In the genomic region with DNA sequence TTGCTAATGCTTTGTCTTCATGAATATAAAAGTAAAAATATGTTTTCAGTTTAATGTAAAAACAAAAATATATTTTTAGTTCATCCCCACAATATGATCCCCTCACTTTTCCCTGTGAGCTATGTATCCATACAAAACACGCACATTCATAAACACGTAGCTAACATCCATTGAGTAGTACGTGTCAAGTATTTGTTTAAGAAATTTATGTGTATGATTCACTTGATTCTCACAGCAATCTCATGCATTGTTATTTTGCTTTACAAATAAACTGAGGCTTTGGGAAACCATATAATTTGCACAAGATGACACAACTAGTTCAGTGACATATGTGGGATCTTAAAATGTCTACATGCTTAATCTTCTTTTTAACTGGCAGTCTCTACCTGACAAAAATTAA, we compare ENCODE assay signal across 19 cellular contexts.
A peak's percentile ranks its signal among the peaks of the same experiment; 100 is the strongest.
DNase-seq lines count a peak whose midpoint lies in the region; ATAC-seq and TF ChIP-seq lines count a peak whose summit lies in the region.
"Had no signal": no experiment of that assay in that cellular context is flagged by ENCODE, and none has a peak within 500 bp of the region (broad histone marks: within the 10 kb centered on the region; RNA-seq: fewer than 3 reads in every experiment).

No MANE protein-coding gene starts in this region.

- in situ Hi-C loops in Panc1 (cut with HindIII; ENCODE audit: low pct_unique_long_range_greater_than_20kb, low sequenced_read_pairs): no loop called here

- CTCF ChIA-PET in Panc1 (lab: Charles Lee): no interaction called here
- CTCF ChIA-PET in activated CD8-positive, alpha-beta memory T cell treated with anti-CD3 and anti-CD28 coated beads, Interleukin-2, amount 10 ng/mL, durations not matched to agents 7 days and 5 days (lab: Charles Lee): no interaction called here

- ATAC-seq in Panc1: no peak; the same call in 1 of the 2 replicates
- ATAC-seq in activated CD8-positive, alpha-beta memory T cell treated with anti-CD3 and anti-CD28 coated beads, Interleukin-2, amount 10 ng/mL, durations not matched to agents 7 days and 5 days: no peak
- ATAC-seq: K562 had no signal

- H3K27me3 ChIP-seq in Panc1 (ENCODE audit: control insufficient read depth, insufficient read depth, low read length): no peaks in the 10 kb centered on the region

- no peaks in the 10 kb centered on the region for H3K36me3 Mint-ChIP-seq in activated CD8-positive, alpha-beta memory T cell treated with anti-CD3 and anti-CD28 coated beads, Interleukin-2, amount 10 ng/mL, durations not matched to agents 7 days and 5 days
- H3K36me3 Mint-ChIP-seq: CD14-positive monocyte had no signal

- intact Hi-C loops in Panc1 (cut with micrococcal nuclease; ENCODE audit: unreplicated experiment): no loop called here

- H3K27me3 Mint-ChIP-seq in activated CD8-positive, alpha-beta memory T cell treated with anti-CD3 and anti-CD28 coated beads, Interleukin-2, amount 10 ng/mL, durations not matched to agents 7 days and 5 days: no peaks in the 10 kb centered on the region
- H3K27me3 Mint-ChIP-seq: B cell had no signal

- BruUV-seq in Panc1 (replicated peaks; lab: Mats Ljungman, UMichigan): no TSS peak

- no peak for TF ChIP-seq CTCF in Panc1 (IDR thresholded peaks at IDR 0.05)

- no peak overlapping the region for H3K4me3 ChIP-seq in Panc1 (ENCODE audit: low read depth in 2 of 2, low read length in 2 of 2)
- H3K4me3 ChIP-seq: K562 had no signal

- POLR2A ChIA-PET in Panc1 (lab: Charles Lee): no interaction called here

- H3K9me3 ChIP-seq in Panc1 (ENCODE audit: control insufficient read depth, insufficient read depth, low read depth, low read length): 0 out of 2 replicates have a peak, but pooled peaks cover 2% of the 10 kb centered on the region

- no peak overlapping the region for H3K4me3 Mint-ChIP-seq in activated CD8-positive, alpha-beta memory T cell treated with anti-CD3 and anti-CD28 coated beads, Interleukin-2, amount 10 ng/mL, durations not matched to agents 7 days and 5 days
- H3K4me3 Mint-ChIP-seq: B cell, CD14-positive monocyte had no signal

- no peaks in the 10 kb centered on the region for H3K4me1 Mint-ChIP-seq in activated CD8-positive, alpha-beta memory T cell treated with anti-CD3 and anti-CD28 coated beads, Interleukin-2, amount 10 ng/mL, durations not matched to agents 7 days and 5 days
- H3K4me1 Mint-ChIP-seq: B cell, CD14-positive monocyte had no signal

- DNase-seq in DMS53 (lab: John Stamatoyannopoulos, UW): peak; percentile 92
- DNase-seq in LHCN-M2 (ENCODE audit: low read depth): peak; percentile 15
- peak; percentile 65 for DNase-seq in Panc1 (ENCODE audit: low read depth, low spot score)
- peak; percentile 33 for DNase-seq in fibroblast of peridontal ligament (ENCODE audit: extremely low read depth)
- DNase-seq in stimulated activated naive CD4-positive, alpha-beta T cell treated with Interleukin-2 at 50 U/mL for 16 hours (lab: John Stamatoyannopoulos, UW): no peak
- no peak for DNase-seq in NOMO-1 (lab: John Stamatoyannopoulos, UW; ENCODE audit: unreplicated experiment in 2 of 2)
- DNase-seq in hepatic stellate cell (ENCODE audit: low spot score): no peak
- no peak for DNase-seq in activated CD8-positive, alpha-beta memory T cell treated with anti-CD3 and anti-CD28 coated beads, Interleukin-2, amount 10 ng/mL, durations not matched to agents 7 days and 5 days
- DNase-seq: DMS79, NCI-H1092 treated with DMSO at 0.1 percent for 48 hours, NCI-H1436 treated with DMSO at 0.1 percent for 48 hours, NCI-H1930, NCI-H510A, NCI-H82, Right ventricle myocardium superior, SW 1271 had no signal

- peaks cover 9% of the 10 kb centered on the region for H3K9me3 Mint-ChIP-seq in activated CD8-positive, alpha-beta memory T cell treated with anti-CD3 and anti-CD28 coated beads, Interleukin-2, amount 10 ng/mL, durations not matched to agents 7 days and 5 days (ENCODE audit: low read depth)

- H3K27ac Mint-ChIP-seq in activated CD8-positive, alpha-beta memory T cell treated with anti-CD3 and anti-CD28 coated beads, Interleukin-2, amount 10 ng/mL, durations not matched to agents 7 days and 5 days: no peak overlapping the region
- H3K27ac Mint-ChIP-seq: B cell, CD14-positive monocyte had no signal

- H3K4me1 ChIP-seq in Panc1 (ENCODE audit: control insufficient read depth, insufficient read depth, low read length): no peaks in the 10 kb centered on the region

- H3K27ac ChIP-seq in Panc1 (ENCODE audit: low read length): peak overlapping the region; percentile 57; the same call in 1 of the 2 replicates

- H3K36me3 ChIP-seq in Panc1 (ENCODE audit: control insufficient read depth, insufficient read depth, low read length): no peaks in the 10 kb centered on the region

Comparison
In these comparisons a context has a peak if more than half of its experiments do, and no peak if none do; other contexts are left out.
1. DNase-seq: peak in DMS53 (single experiment), LHCN-M2 (single experiment), Panc1 (single experiment) and fibroblast of peridontal ligament (single experiment); none in stimulated activated naive CD4-positive, alpha-beta T cell treated with Interleukin-2 at 50 U/mL for 16 hours (single experiment), NOMO-1 (0 of 2), hepatic stellate cell (single experiment) and activated CD8-positive, alpha-beta memory T cell treated with anti-CD3 and anti-CD28 coated beads, Interleukin-2, amount 10 ng/mL, durations not matched to agents 7 days and 5 days (single experiment).